In genomic region chr3:53513556-53514190, GRCh38 we compare ENCODE assay signal across 12 cellular contexts. TPM values are rescaled to one million over a fixed set of nuclear protein-coding genes. Genes with fewer than 3 reads are reported as not detected.
DNase-seq lines count a peak whose midpoint lies in the region; ATAC-seq, FAIRE-seq and TF ChIP-seq lines count a peak whose summit lies in the region.
"Had no signal": no experiment of that assay in that cellular context is flagged by ENCODE, and none has a peak within 500 bp of the region (broad histone marks: within the 10 kb centered on the region; RNA-seq: fewer than 3 reads in every experiment).

No MANE protein-coding gene starts in this region.

- POLR2A ChIA-PET in GM10248 (lab: Yijun Ruan, JAX): no interaction called here
- POLR2A ChIA-PET in CD8-positive, alpha-beta T cell (lab: Charles Lee): no interaction called here

- no peak for FAIRE-seq in RCC 7860 (lab: Jason Lieb, UNC)

- H3K27me3 Mint-ChIP-seq in CD8-positive, alpha-beta T cell (ENCODE audit: low read depth): peaks cover 10% of the 10 kb centered on the region

- H3K27me3 ChIP-seq in CD8-positive, alpha-beta T cell (ENCODE audit: insufficient read depth, low read length): no peaks in the 10 kb centered on the region
- H3K27me3 ChIP-seq: body of pancreas had no signal

- no peak overlapping the region for H3K27ac ChIP-seq in CD8-positive, alpha-beta T cell (ENCODE audit: low read depth, low read length)
- H3K27ac ChIP-seq: body of pancreas, SJCRH30 had no signal

- H3K27ac Mint-ChIP-seq in CD8-positive, alpha-beta T cell: no peak overlapping the region

- H3K4me3 Mint-ChIP-seq in CD8-positive, alpha-beta T cell: no peak overlapping the region

- H3K9me3 Mint-ChIP-seq in CD8-positive, alpha-beta T cell: no peaks in the 10 kb centered on the region

- ATAC-seq in CD8-positive, alpha-beta T cell: no peak
- ATAC-seq: body of pancreas, left ventricle myocardium superior had no signal

- no peaks in the 10 kb centered on the region for H3K36me3 ChIP-seq in CD8-positive, alpha-beta T cell (ENCODE audit: insufficient read depth, low read length)
- H3K36me3 ChIP-seq: SJCRH30 had no signal

- H3K4me1 Mint-ChIP-seq in CD8-positive, alpha-beta T cell (ENCODE audit: low read depth): no peaks in the 10 kb centered on the region

- intact Hi-C loops in CD8-positive, alpha-beta T cell (cut with DNase I, micrococcal nuclease): no loop called here

- DNase-seq in GM10248 (ENCODE audit: extremely low spot score) (no peak), H4 (ENCODE audit: low spot score) (peak; percentile 10), RCC 7860 (ENCODE audit: low spot score) (peak; percentile 15), kidney tubule cell (ENCODE audit: low spot score) (peak; percentile 58), NCI-H1417 treated with DMSO at 0.1 percent for 48 hours (lab: John Stamatoyannopoulos, UW) (no peak), HuH-7.5 (ENCODE audit: low spot score) (no peak), NCI-H1092 treated with DMSO at 0.1 percent for 48 hours (lab: John Stamatoyannopoulos, UW) (no peak)
- DNase-seq in CD8-positive, alpha-beta T cell: no peak
- DNase-seq: body of pancreas, left ventricle myocardium superior, NCI-H1694 treated with DMSO at 0.1 percent for 48 hours, SJCRH30 had no signal

- CTCF ChIA-PET in GM10248 (lab: Yijun Ruan, JAX): interaction anchor here (1.0 to 1.8 kb wide), 5 partner anchors 8 to 13 kb away, joined by 3 to 8 read pairs (median 4); no protein-coding TSS in a partner anchor
- CTCF ChIA-PET in CD8-positive, alpha-beta T cell (lab: Charles Lee): no interaction called here

- no peaks in the 10 kb centered on the region for H3K36me3 Mint-ChIP-seq in CD8-positive, alpha-beta T cell

- no peaks in the 10 kb centered on the region for H3K4me1 ChIP-seq in CD8-positive, alpha-beta T cell (ENCODE audit: insufficient read depth, low read length)
- H3K4me1 ChIP-seq: body of pancreas, SJCRH30 had no signal

- no peak overlapping the region for H3K4me3 ChIP-seq in CD8-positive, alpha-beta T cell (ENCODE audit: low read depth, low read length)
- H3K4me3 ChIP-seq: body of pancreas, SJCRH30 had no signal

- peak; percentile 19 for TF ChIP-seq CTCF in GM10248 (IDR thresholded peaks at IDR 0.05; ENCODE audit: control extremely low read depth, extremely low read depth, low read depth, missing control alignments)
- no peak for TF ChIP-seq CTCF in CD8-positive, alpha-beta T cell (IDR thresholded peaks at IDR 0.05)

- no peaks in the 10 kb centered on the region for H3K9me3 ChIP-seq in CD8-positive, alpha-beta T cell (ENCODE audit: low read length)
- H3K9me3 ChIP-seq: body of pancreas, SJCRH30 had no signal

RNA-seq across cellular contexts. Expression of gene CACNA1D, which starts 19.3 kb away (rescaled TPM):
- 1.3 and 1.4 TPM in 2 replicates for total RNA-seq in H4 (2014; rRNA removed; shearing (Covaris generic))
- not detected for total RNA-seq in CD8-positive, alpha-beta T cell
- total RNA-seq: SJCRH30 had no signal

Comparison
In these comparisons a context has a peak if more than half of its experiments do, and no peak if none do; other contexts are left out.
1. DNase-seq: peak in H4 (single experiment), RCC 7860 (single experiment) and kidney tubule cell (single experiment); none in GM10248 (single experiment), NCI-H1417 treated with DMSO at 0.1 percent for 48 hours (single experiment), HuH-7.5 (single experiment), CD8-positive, alpha-beta T cell (0 of 7) and NCI-H1092 treated with DMSO at 0.1 percent for 48 hours (single experiment).